ENCODE assay signal across 8 cellular contexts in the genomic region with DNA sequence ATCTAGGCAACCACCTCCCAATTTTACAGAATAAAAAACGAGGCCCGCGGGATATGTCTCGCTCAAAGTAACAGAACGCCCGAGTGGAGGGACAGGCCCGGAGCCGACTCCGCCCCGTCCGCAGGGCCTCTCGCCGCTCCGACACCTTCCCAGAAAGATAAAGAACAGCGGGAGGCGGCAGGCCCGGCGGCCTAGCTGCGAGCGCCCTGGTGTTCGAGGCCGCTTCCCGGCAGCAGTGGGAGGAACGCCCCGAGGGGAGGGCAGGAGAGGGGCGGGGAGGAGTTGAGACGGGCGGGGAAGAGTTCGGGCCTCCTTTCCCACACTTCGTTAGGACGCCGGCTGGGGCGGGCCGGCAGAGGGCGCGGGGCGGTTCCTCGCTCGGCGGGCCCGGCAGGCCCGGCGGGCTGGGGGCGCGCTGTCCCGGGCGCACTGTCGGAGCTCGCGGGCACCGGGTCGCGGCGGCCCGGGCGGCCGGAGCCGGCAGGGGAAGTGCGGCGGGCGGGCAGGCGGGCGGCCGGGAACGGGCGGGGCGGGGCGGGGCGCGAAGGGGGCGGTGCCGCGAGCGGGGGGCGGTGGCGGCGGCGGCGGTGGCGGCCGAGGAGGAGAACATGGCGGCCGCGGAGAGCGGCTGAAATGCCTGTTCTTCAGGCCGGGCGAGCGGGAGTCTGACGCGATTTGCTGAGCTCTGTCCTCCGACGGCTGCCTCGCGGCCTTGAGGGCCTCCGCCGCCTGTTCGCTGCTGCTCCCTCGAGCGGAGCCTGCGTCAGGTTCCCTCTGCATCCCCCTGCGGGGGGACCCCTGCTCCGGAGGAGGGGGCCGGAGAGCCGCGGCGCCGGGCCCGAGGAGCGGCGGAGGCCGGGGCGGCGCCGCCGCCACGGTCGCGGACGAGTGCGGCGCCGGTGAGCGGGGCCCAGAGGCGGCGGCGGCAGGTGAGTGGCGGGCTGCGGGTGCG. TPM values are rescaled to one million over a fixed set of nuclear protein-coding genes. Genes with fewer than 3 reads are reported as not detected.
DNase-seq lines count a peak whose midpoint lies in the region; ATAC-seq and TF ChIP-seq lines count a peak whose summit lies in the region.

NCOA1 (plus strand) TSS at position 581 of the 952 bp plus-strand sequence. CDS start 167,424 bp downstream, outside the sequence.

- H3K9ac ChIP-seq in HUES48 (ENCODE audit: low read depth, low read length) = peak within 1 kb of the TSS; percentile 58; the same call in 1 of the 2 replicates
- peak within 1 kb of the TSS; percentile 79 for H3K9ac ChIP-seq in NT2/D1 (ENCODE audit: insufficient read length, low read depth)

- ATAC-seq in GM21381 (IDR thresholded peaks at IDR 0.05; ENCODE audit: unreplicated experiment) = peak; percentile 72

- peaks cover 20% of the 10 kb centered on the region for H3K27me3 Mint-ChIP-seq in endothelial cell (ENCODE audit: unreplicated experiment)

- H3K36me3 ChIP-seq in HUES48 (ENCODE audit: control insufficient read depth, insufficient read depth, low read length) (no peaks in the 10 kb centered on the region), NT2/D1 (ENCODE audit: insufficient read depth, insufficient read length, low read length) (no peaks in the 10 kb centered on the region)

- no peaks in the 10 kb centered on the region for H3K9me3 Mint-ChIP-seq in endothelial cell (ENCODE audit: unreplicated experiment)

- TF ChIP-seq CTCF in endothelial cell (IDR thresholded peaks at IDR 0.05; ENCODE audit: unreplicated experiment) = no peak

- in situ Hi-C loops in Caki2 (cut with HindIII; ENCODE audit: low pct_unique_long_range_greater_than_20kb, low sequenced_read_pairs) = no loop called here

- DNase-seq in Caki2 (ENCODE audit: low read depth) (peak; percentile 85), NT2/D1 (ENCODE audit: low read depth, low spot score) (peak; percentile 91), endothelial cell (ENCODE audit: low spot score) (peak; percentile 81), middle frontal gyrus (ENCODE audit: extremely low spot score, low spot score) (peak; percentile 65)
- peak; percentile 72 for DNase-seq in activated CD8-positive, alpha-beta memory T cell treated with anti-CD3 and anti-CD28 coated beads, Interleukin-2, amount 50 U/mL, for 24 hours (ENCODE audit: extremely low read depth)
- peak; percentile 75 to 85 for DNase-seq in stimulated activated CD8-positive, alpha-beta memory T cell treated with anti-CD3 and anti-CD28 coated beads, Interleukin-2, amount 100 ng/mL, for 1 hour (ENCODE audit: low read depth in 2 of 2)

- H3K27me3 ChIP-seq in HUES48 (ENCODE audit: control insufficient read depth, insufficient read depth, low read length) = peaks cover 13% of the 10 kb centered on the region
- H3K27me3 ChIP-seq in NT2/D1 (ENCODE audit: insufficient read depth, insufficient read length) = peaks cover 46% of the 10 kb centered on the region

- H3K36me3 Mint-ChIP-seq in endothelial cell (ENCODE audit: low read depth, unreplicated experiment) = peaks cover 9% of the 10 kb centered on the region

- H3K4me1 Mint-ChIP-seq in endothelial cell (ENCODE audit: unreplicated experiment) = peaks cover 45% of the 10 kb centered on the region

- H3K27ac ChIP-seq in HUES48 (ENCODE audit: low read depth, low read length) = peak within 1 kb of the TSS; percentile 91

- peak within 1 kb of the TSS; percentile 66 for H3K27ac Mint-ChIP-seq in endothelial cell (ENCODE audit: unreplicated experiment)

- H3K4me3 Mint-ChIP-seq in endothelial cell (ENCODE audit: unreplicated experiment) = peak within 1 kb of the TSS; percentile 97

- H3K9me3 ChIP-seq in HUES48 (ENCODE audit: control insufficient read depth, insufficient read depth, low read length) (no peaks in the 10 kb centered on the region), NT2/D1 (ENCODE audit: insufficient read depth, low read length) (no peaks in the 10 kb centered on the region)

- H3K4me3 ChIP-seq in HUES48 (ENCODE audit: low read depth, low read length) (peak within 1 kb of the TSS; percentile 88), NT2/D1 (ENCODE audit: insufficient read length, low read depth) (peak within 1 kb of the TSS; percentile 76)

- H3K4me1 ChIP-seq in HUES48 (ENCODE audit: control insufficient read depth, insufficient read depth, low read length) (peaks cover 32% of the 10 kb centered on the region), NT2/D1 (ENCODE audit: insufficient read depth, insufficient read length) (peaks cover 3% of the 10 kb centered on the region)

RNA-seq across cellular contexts. Expression of gene NCOA1, which starts in this region (rescaled TPM):
- 0.26 and 3.1 TPM in 2 replicates for total RNA-seq in Caki2 (2014; rRNA removed; shearing (Covaris generic); ENCODE audit: low replicate concordance)
- 47.4 TPM for total RNA-seq in endothelial cell (ENCODE audit: unreplicated experiment)

Comparison
In these comparisons a context has a peak if more than half of its experiments do, and no peak if none do; other contexts are left out.
1. Peak in every context shown above with its lines: DNase-seq, ATAC-seq, H3K4me3 ChIP-seq and H3K27ac ChIP-seq.
2. RNA of gene NCOA1 (total RNA-seq): 47.4 TPM in endothelial cell (single experiment); 0.26 to 3.1 TPM in Caki2; every median in the first group is over 10 times any median in the second.